In genomic region chr6:31114540-31114876, GRCh38 we compare ENCODE assay signal across 8 cellular contexts. TPM values are rescaled to one million over a fixed set of nuclear protein-coding genes. Genes with fewer than 3 reads are reported as not detected.
DNase-seq lines count a peak whose midpoint lies in the region; TF ChIP-seq lines count a peak whose summit lies in the region.

Gene PSORS1C1, plus strand, starts transcription at chr6:31114800. Its CDS starts 14,833 bp downstream, at chr6:31129633.

- peak within 1 kb of the TSS; percentile 27 to 39 for H3K4me3 ChIP-seq in cardiac fibroblast (replicated peaks in 1 of 2; ENCODE audit: low read depth in 2 of 2, low read length in 2 of 2)

- H3K36me3 Mint-ChIP-seq in HFFc6 (ENCODE audit: low read depth): no peaks in the 10 kb centered on the region
- H3K36me3 Mint-ChIP-seq in T-helper 2 cell treated with Interferon-gamma antibody and Interleukin-4, amounts not matched to agents 5 μg/mL and 100 μg/mL, for 36 hours (ENCODE audit: low read depth): no peaks in the 10 kb centered on the region

- H3K9me3 Mint-ChIP-seq in HFFc6: no peaks in the 10 kb centered on the region
- H3K9me3 Mint-ChIP-seq in T-helper 2 cell treated with Interferon-gamma antibody and Interleukin-4, amounts not matched to agents 5 μg/mL and 100 μg/mL, for 36 hours: no peaks in the 10 kb centered on the region

- DNase-seq in HFFc6 (peak; percentile 91), cardiac fibroblast (ENCODE audit: low read depth in 2 of 2) (peak; percentile 93 to 94), left kidney (ENCODE audit: low read depth, low spot score) (peak; percentile 19), substantia nigra (lab: John Stamatoyannopoulos, UW) (peak in 22 of 49 donors; percentile 7 to 75 (median 40)), erythroblast (lab: John Stamatoyannopoulos, UW) (no peak), NCI-H2107 (lab: John Stamatoyannopoulos, UW) (no peak), OCI-M1 (lab: John Stamatoyannopoulos, UW) (no peak)
- DNase-seq in T-helper 2 cell treated with Interferon-gamma antibody and Interleukin-4, amounts not matched to agents 5 μg/mL and 100 μg/mL, for 36 hours (ENCODE audit: low spot score): no peak

- peak within 1 kb of the TSS; percentile 80 for H3K4me3 Mint-ChIP-seq in HFFc6
- no peak within 1 kb of the TSS for H3K4me3 Mint-ChIP-seq in T-helper 2 cell treated with Interferon-gamma antibody and Interleukin-4, amounts not matched to agents 5 μg/mL and 100 μg/mL, for 36 hours

- H3K27ac Mint-ChIP-seq in HFFc6: peak within 1 kb of the TSS; percentile 89
- no peak within 1 kb of the TSS for H3K27ac Mint-ChIP-seq in T-helper 2 cell treated with Interferon-gamma antibody and Interleukin-4, amounts not matched to agents 5 μg/mL and 100 μg/mL, for 36 hours

- TF ChIP-seq POLR2A in erythroblast (IDR thresholded peaks at IDR 0.05; ENCODE audit: low read length): no peak

- H3K4me1 Mint-ChIP-seq in HFFc6 (ENCODE audit: low read depth): peaks cover 48% of the 10 kb centered on the region
- no peaks in the 10 kb centered on the region for H3K4me1 Mint-ChIP-seq in T-helper 2 cell treated with Interferon-gamma antibody and Interleukin-4, amounts not matched to agents 5 μg/mL and 100 μg/mL, for 36 hours (ENCODE audit: low read depth)

- peaks cover 10% of the 10 kb centered on the region for H3K27me3 Mint-ChIP-seq in HFFc6 (ENCODE audit: insufficient read depth)
- H3K27me3 Mint-ChIP-seq in T-helper 2 cell treated with Interferon-gamma antibody and Interleukin-4, amounts not matched to agents 5 μg/mL and 100 μg/mL, for 36 hours (ENCODE audit: low read depth): peaks cover 13% of the 10 kb centered on the region

- TF ChIP-seq CTCF in HFFc6 (IDR thresholded peaks at IDR 0.05) (no peak), cardiac fibroblast (IDR thresholded peaks at IDR 0.05; ENCODE audit: low read depth, low read length) (no peak)

- peak within 1 kb of the TSS; percentile 94 for H3K27ac ChIP-seq in substantia nigra (ENCODE audit: low read depth, low read length, poor library complexity, severe bottlenecking)

RNA-seq across cellular contexts. Expression of gene PSORS1C1, which starts in this region (rescaled TPM):
- 1 to 10 TPM; 2.1 to 4.4 (median 3.5) TPM for total RNA-seq in HFFc6 (2021; fragmentation: NEBNext Ultra II Directional; extraction: Animal tissue kit (Norgen Biotek cat#: 25700))

Comparison
In these comparisons a context has a peak if more than half of its experiments do, and no peak if none do; other contexts are left out.
1. DNase-seq: peak in HFFc6 (single experiment), cardiac fibroblast (2 of 2) and left kidney (single experiment); none in T-helper 2 cell treated with Interferon-gamma antibody and Interleukin-4, amounts not matched to agents 5 μg/mL and 100 μg/mL, for 36 hours (single experiment), erythroblast (0 of 2), NCI-H2107 (single experiment) and OCI-M1 (single experiment).